ENCODE assay signal across 15 cellular contexts in the genomic region with DNA sequence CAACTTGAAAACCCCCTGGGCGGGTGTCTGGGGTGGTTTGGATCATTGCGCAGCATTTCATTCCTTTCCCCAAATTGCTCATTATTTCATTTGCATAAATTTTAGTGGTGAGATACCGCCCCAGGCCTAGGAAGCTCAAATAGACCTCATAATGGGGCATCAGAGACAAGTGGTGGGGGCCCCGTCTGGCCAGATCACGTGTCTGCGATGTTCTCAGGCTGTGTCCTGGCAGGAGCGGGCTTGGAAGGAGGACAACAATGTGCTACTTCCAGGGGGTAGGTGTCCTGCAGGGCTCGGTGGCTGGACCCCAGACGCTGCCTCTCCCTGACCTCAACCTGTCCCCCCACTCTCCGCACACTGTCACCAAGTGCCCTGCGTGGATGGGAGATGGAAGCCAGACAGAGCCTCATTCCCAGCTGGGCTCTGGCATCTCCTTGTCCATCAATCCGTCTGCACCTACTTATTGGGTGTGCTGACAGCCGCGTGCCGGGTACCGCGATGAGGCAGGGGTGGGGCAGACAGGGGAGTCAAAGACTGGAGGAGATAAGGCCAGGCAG.
DNase-seq lines count a peak whose midpoint lies in the region; ATAC-seq and TF ChIP-seq lines count a peak whose summit lies in the region.
"Had no signal": no experiment of that assay in that cellular context is flagged by ENCODE, and none has a peak within 500 bp of the region (broad histone marks: within the 10 kb centered on the region; RNA-seq: fewer than 3 reads in every experiment).

No MANE protein-coding gene starts in this region.

- H3K27ac ChIP-seq in OCI-LY3 (ENCODE audit: low read length) = no peak overlapping the region
- H3K27ac ChIP-seq in heart left ventricle = peak overlapping the region in 4 of 12 donors; percentile 19 to 63 (median 26)
- H3K27ac ChIP-seq in neuronal stem cell (replicated peaks; ENCODE audit: low read length) = no peak overlapping the region
- H3K27ac ChIP-seq in PC-9 = no peak overlapping the region
- H3K27ac ChIP-seq: A549, SJSA1 had no signal

- CTCF ChIA-PET in PC-9 (lab: Charles Lee) = no interaction called here

- H3K18ac ChIP-seq in neuronal stem cell (ENCODE audit: low read length) = peak overlapping the region; percentile 71

- H4K20me1 ChIP-seq in OCI-LY3 (ENCODE audit: insufficient read depth, low read length) = no peaks in the 10 kb centered on the region
- no peaks in the 10 kb centered on the region for H4K20me1 ChIP-seq in PC-9 (ENCODE audit: insufficient read depth)

- H3K14ac ChIP-seq in neuronal stem cell (ENCODE audit: low read length) = no peak overlapping the region

- H3K27me3 ChIP-seq in OCI-LY3 (ENCODE audit: low read depth, low read length) (no peaks in the 10 kb centered on the region), heart left ventricle (no peaks in the 10 kb centered on the region), neuronal stem cell (ENCODE audit: control insufficient read depth in 3 of 3, insufficient read depth in 3 of 3, low read depth in 1 of 3, low read length in 3 of 3) (peaks cover 0 to under 1% (median 0%) of the 10 kb centered on the region in 3 experiments), PC-9 (ENCODE audit: insufficient read depth, low read depth) (no peaks in the 10 kb centered on the region)
- H3K27me3 ChIP-seq: SJSA1 had no signal

- TF ChIP-seq CTCF in AG10803 (conservative IDR thresholded peaks at IDR 0.05; ENCODE audit: low read length) (no peak), OCI-LY3 (IDR thresholded peaks at IDR 0.05; ENCODE audit: low read depth, low read length) (no peak), heart left ventricle (IDR thresholded peaks at IDR 0.05) (no peak), endothelial cell (IDR thresholded peaks at IDR 0.05; ENCODE audit: unreplicated experiment) (no peak), PC-9 (conservative IDR thresholded peaks at IDR 0.05) (no peak)

- intact Hi-C loops in heart left ventricle (cut with DNase I) = loop anchor here in 1 of 10 donors (10.0 kb wide), 1 partner anchor 53 kb away; no protein-coding TSS in a partner anchor
- intact Hi-C loops in PC-9 (cut with micrococcal nuclease; ENCODE audit: unreplicated experiment) = no loop called here

- peak overlapping the region; percentile 41 for H2BK15ac ChIP-seq in neuronal stem cell (ENCODE audit: low read length)

- peak overlapping the region; percentile 38 for H3K23ac ChIP-seq in neuronal stem cell (ENCODE audit: low read depth, low read length, poor library complexity)

- no peaks in the 10 kb centered on the region for H3F3A ChIP-seq in PC-9 (ENCODE audit: insufficient read depth, low read depth)

- H3K4me1 ChIP-seq in OCI-LY3 (ENCODE audit: low read length) = peaks cover 19% of the 10 kb centered on the region
- H3K4me1 ChIP-seq in heart left ventricle = peaks cover 0 to 34% (median 0%) of the 10 kb centered on the region in 12 donors
- peaks cover 7 to 13% of the 10 kb centered on the region in 2 donors for H3K4me1 ChIP-seq in neuronal stem cell (ENCODE audit: control insufficient read depth in 2 of 2, insufficient read depth in 1 of 2, low read depth in 1 of 2, low read length in 2 of 2)
- H3K4me1 ChIP-seq in PC-9 (replicated peaks; ENCODE audit: insufficient read depth) = no peaks in the 10 kb centered on the region
- H3K4me1 ChIP-seq: A549 had no signal

- no peak overlapping the region for H3K4me3 Mint-ChIP-seq in endothelial cell (ENCODE audit: unreplicated experiment)

- no peaks in the 10 kb centered on the region for H3K9me3 ChIP-seq in OCI-LY3 (ENCODE audit: insufficient read depth, low read length)
- H3K9me3 ChIP-seq in heart left ventricle = no peaks in the 10 kb centered on the region
- H3K9me3 ChIP-seq in neuronal stem cell (replicated peaks in 1 of 2; ENCODE audit: control insufficient read depth in 2 of 2, insufficient read depth in 1 of 2, low read depth in 1 of 2, low read length in 2 of 2) = no peaks in the 10 kb centered on the region
- no peaks in the 10 kb centered on the region for H3K9me3 ChIP-seq in PC-9 (ENCODE audit: insufficient read depth, low read depth)
- H3K9me3 ChIP-seq: A549, SJSA1 had no signal

- H3K79me2 ChIP-seq in OCI-LY3 (ENCODE audit: low read length) (no peaks in the 10 kb centered on the region), PC-9 (ENCODE audit: low read depth) (no peaks in the 10 kb centered on the region)

- peak; percentile 78 to 94 (median 92) for ATAC-seq in heart left ventricle
- ATAC-seq: A549 had no signal

- H2BK12ac ChIP-seq in neuronal stem cell (ENCODE audit: low read length) = no peak overlapping the region

- no peak overlapping the region for H3K9ac ChIP-seq in OCI-LY3 (ENCODE audit: low read length)
- H3K9ac ChIP-seq in neuronal stem cell (ENCODE audit: low read depth, low read length, poor library complexity) = peak overlapping the region; percentile 70

- no peak overlapping the region for H4K8ac ChIP-seq in neuronal stem cell (ENCODE audit: low read depth, low read length)

- 40 to 46% (median 44%) methylated on average over 12 to 17 of the region's 17 CpGs for WGBS in heart left ventricle, 4 donors
- WGBS in neuronal stem cell (ENCODE audit: extremely low coverage in 2 of 2, insufficient read length in 2 of 2, insufficient replicate concordance in 1 of 2), 2 donors = no CpG with 5 or more reads among the region's 17 CpGs

- no peaks in the 10 kb centered on the region for H3K36me3 ChIP-seq in OCI-LY3 (replicated peaks; ENCODE audit: low read depth, low read length)
- H3K36me3 ChIP-seq in heart left ventricle = no peaks in the 10 kb centered on the region
- no peaks in the 10 kb centered on the region for H3K36me3 ChIP-seq in neuronal stem cell (replicated peaks in 1 of 2; ENCODE audit: control insufficient read depth in 2 of 2, insufficient read depth in 2 of 2, low read length in 2 of 2)
- no peaks in the 10 kb centered on the region for H3K36me3 ChIP-seq in PC-9 (ENCODE audit: low read depth)
- H3K36me3 ChIP-seq: SJSA1 had no signal

- H2AK5ac ChIP-seq in neuronal stem cell (ENCODE audit: low read depth, low read length) = peak overlapping the region; percentile 49

- no peak overlapping the region for H3K27ac Mint-ChIP-seq in endothelial cell (ENCODE audit: unreplicated experiment)

- H3K4me3 ChIP-seq in AG10803 (ENCODE audit: low read length) (no peak overlapping the region), OCI-LY3 (ENCODE audit: low read length) (peak overlapping the region; percentile 34; the same call in 1 of the 2 replicates), heart left ventricle (no peak overlapping the region), neuronal stem cell (ENCODE audit: low read length in 2 of 2) (no peak overlapping the region), PC-9 (no peak overlapping the region)
- H3K4me3 ChIP-seq: A549, SJSA1 had no signal

- no peaks in the 10 kb centered on the region for H3K9me2 ChIP-seq in PC-9 (ENCODE audit: insufficient read depth)

- H3K4me1 Mint-ChIP-seq in endothelial cell (ENCODE audit: unreplicated experiment) = no peaks in the 10 kb centered on the region

- no peak for TF ChIP-seq POLR2A in heart left ventricle (IDR thresholded peaks at IDR 0.05)

- H2BK120ac ChIP-seq in neuronal stem cell (ENCODE audit: low read depth, low read length) = no peak overlapping the region

- H3K4me2 ChIP-seq in OCI-LY3 (ENCODE audit: low read length) = peak overlapping the region; percentile 74
- no peak overlapping the region for H3K4me2 ChIP-seq in neuronal stem cell (ENCODE audit: insufficient read depth, low read length, poor library complexity, severe bottlenecking)
- H3K4me2 ChIP-seq in PC-9 = no peak overlapping the region
- H3K4me2 ChIP-seq: A549 had no signal

- H3K36me3 Mint-ChIP-seq in endothelial cell (ENCODE audit: low read depth, unreplicated experiment) = peaks cover 3% of the 10 kb centered on the region

- no peak overlapping the region for H2BK5ac ChIP-seq in neuronal stem cell (ENCODE audit: low read length)

- no peak overlapping the region for H3K4ac ChIP-seq in neuronal stem cell (ENCODE audit: low read length)

- peaks cover 4% of the 10 kb centered on the region for H3K27me3 Mint-ChIP-seq in endothelial cell (ENCODE audit: unreplicated experiment)

- H4K91ac ChIP-seq in neuronal stem cell (ENCODE audit: low read depth, low read length, poor library complexity) = peak overlapping the region; percentile 61

- POLR2A ChIA-PET in PC-9 (lab: Charles Lee; ENCODE audit: unreplicated experiment) = interaction anchor here (0.5 kb wide), 1 partner anchor 314 kb away, joined by 7 read pairs; no protein-coding TSS in a partner anchor

- DNase-seq in AG10803 (ENCODE audit: low read depth) (peak; percentile 50), heart left ventricle (peak; percentile 38 to 82 (median 75)), neuronal stem cell (ENCODE audit: low spot score) (no peak), DMS79 (lab: John Stamatoyannopoulos, UW) (no peak), endothelial cell (ENCODE audit: low spot score) (no peak), PC-9 (no peak)
- DNase-seq: AML-193, Kasumi-1, NCI-H1417, NCI-H2029 treated with DMSO at 0.1 percent for 48 hours, NCI-H510A, NCI-H82 had no signal

- H2AFZ ChIP-seq in OCI-LY3 (ENCODE audit: low read depth, low read length) (no peak overlapping the region), neuronal stem cell (ENCODE audit: low read length) (no peak overlapping the region), PC-9 (no peak overlapping the region)

- H3K9me3 Mint-ChIP-seq in endothelial cell (ENCODE audit: unreplicated experiment) = no peaks in the 10 kb centered on the region

- H3K79me1 ChIP-seq in neuronal stem cell (ENCODE audit: low read depth, low read length) = no peaks in the 10 kb centered on the region

- no TSS peak for BruUV-seq in PC-9 (replicated peaks; lab: Mats Ljungman, UMichigan)

Comparison
In these comparisons a context has a peak if more than half of its experiments do, and no peak if none do; other contexts are left out.
1. DNase-seq: peak in AG10803 (single experiment) and heart left ventricle (5 of 5); none in neuronal stem cell (single experiment), DMS79 (single experiment), endothelial cell (single experiment) and PC-9 (0 of 2).